25 cellular contexts compared by ENCODE assay signal in genomic region chr7:92400013-92400412, GRCh38.
"Had no signal": no experiment of that assay in that cellular context is flagged by ENCODE, and none has a peak within 500 bp of the region (broad histone marks: within the 10 kb centered on the region; RNA-seq: fewer than 3 reads in every experiment).

No MANE protein-coding gene starts in this region.

- DNase-seq: activated CD4-positive, alpha-beta T cell treated with anti-CD3 and anti-CD28 coated beads, Interleukin-2, amount 10 ng/mL, durations not matched to agents 24 days and 14 days; activated CD4-positive, alpha-beta T cell treated with anti-CD3 and anti-CD28 coated beads, Interleukin-2, amount 50 U/mL, for 4 hours; activated CD8-positive, alpha-beta T cell treated with anti-CD3 and anti-CD28 coated beads for 36 hours; activated effector memory CD4-positive, alpha-beta T cell treated with anti-CD3 and anti-CD28 coated beads, Interleukin-2, amount 50 U/mL, for 16 hours; activated naive CD4-positive, alpha-beta T cell; activated naive CD4-positive, alpha-beta T cell treated with anti-CD3 and anti-CD28 coated beads, Interleukin-2, amount 50 U/mL, for 16 hours; activated naive CD8-positive, alpha-beta T cell treated with anti-CD3 and anti-CD28 coated beads for 36 hours; activated T-cell treated with anti-CD3 and anti-CD28 coated beads, Interleukin-2, amount 50 U/mL, for 1 hour; activated T-cell treated with anti-CD3 and anti-CD28 coated beads, Interleukin-2, amount 50 U/mL, for 72 hours; amniotic stem cell; aorta; brain microvascular endothelial cell; central memory CD4-positive, alpha-beta T cell; Kasumi-1; KG1; MG63; NCI-H1048; NCI-H1105 treated with DMSO at 0.1 percent for 48 hours; NCI-H1694; NCI-H226; NCI-H446 treated with DMSO at 0.1 percent for 48 hours; NCI-H524; Right ventricle myocardium superior had no signal

- H3K27ac Mint-ChIP-seq: activated CD4-positive, alpha-beta T cell treated with anti-CD3 and anti-CD28 coated beads, Interleukin-2, amount 10 ng/mL, durations not matched to agents 24 days and 14 days; activated CD8-positive, alpha-beta T cell treated with anti-CD3 and anti-CD28 coated beads for 36 hours; activated naive CD8-positive, alpha-beta T cell treated with anti-CD3 and anti-CD28 coated beads for 36 hours; activated T-cell treated with anti-CD3 and anti-CD28 coated beads, Interleukin-2, amount 50 U/mL, for 72 hours; activated T-helper 17 cell treated with anti-CD3 and anti-CD28 coated beads, Interleukin-2, amount 50 U/mL, for 72 hours; T-helper 2 cell treated with Interferon-gamma antibody and Interleukin-4, amounts not matched to agents 5 μg/mL and 100 μg/mL, for 36 hours had no signal

- H3K27ac ChIP-seq: brain microvascular endothelial cell had no signal

- H3K4me3 Mint-ChIP-seq: activated CD4-positive, alpha-beta T cell treated with anti-CD3 and anti-CD28 coated beads, Interleukin-2, amount 10 ng/mL, durations not matched to agents 24 days and 14 days; activated CD8-positive, alpha-beta T cell treated with anti-CD3 and anti-CD28 coated beads for 36 hours; activated naive CD8-positive, alpha-beta T cell treated with anti-CD3 and anti-CD28 coated beads for 36 hours; activated T-cell treated with anti-CD3 and anti-CD28 coated beads, Interleukin-2, amount 50 U/mL, for 72 hours; activated T-helper 17 cell treated with anti-CD3 and anti-CD28 coated beads, Interleukin-2, amount 50 U/mL, for 72 hours; T-helper 2 cell treated with Interferon-gamma antibody and Interleukin-4, amounts not matched to agents 5 μg/mL and 100 μg/mL, for 36 hours had no signal

- H3K27me3 ChIP-seq: brain microvascular endothelial cell, MG63 had no signal

- H3K9me3 ChIP-seq: MG63 had no signal

- H3K4me3 ChIP-seq: MG63 had no signal

- H3K27me3 Mint-ChIP-seq: activated CD4-positive, alpha-beta T cell treated with anti-CD3 and anti-CD28 coated beads, Interleukin-2, amount 10 ng/mL, durations not matched to agents 24 days and 14 days; activated CD8-positive, alpha-beta T cell treated with anti-CD3 and anti-CD28 coated beads for 36 hours; activated naive CD8-positive, alpha-beta T cell treated with anti-CD3 and anti-CD28 coated beads for 36 hours; activated T-helper 17 cell treated with anti-CD3 and anti-CD28 coated beads, Interleukin-2, amount 50 U/mL, for 72 hours had no signal

- H3K9me3 Mint-ChIP-seq: activated CD4-positive, alpha-beta T cell treated with anti-CD3 and anti-CD28 coated beads, Interleukin-2, amount 10 ng/mL, durations not matched to agents 24 days and 14 days; activated CD8-positive, alpha-beta T cell treated with anti-CD3 and anti-CD28 coated beads for 36 hours; activated naive CD8-positive, alpha-beta T cell treated with anti-CD3 and anti-CD28 coated beads for 36 hours; activated T-cell treated with anti-CD3 and anti-CD28 coated beads, Interleukin-2, amount 50 U/mL, for 72 hours; activated T-helper 17 cell treated with anti-CD3 and anti-CD28 coated beads, Interleukin-2, amount 50 U/mL, for 72 hours; T-helper 2 cell treated with Interferon-gamma antibody and Interleukin-4, amounts not matched to agents 5 μg/mL and 100 μg/mL, for 36 hours had no signal

- ATAC-seq: activated CD8-positive, alpha-beta T cell treated with anti-CD3 and anti-CD28 coated beads for 36 hours; activated T-cell treated with anti-CD3 and anti-CD28 coated beads, Interleukin-2, amount 50 U/mL, for 72 hours; activated T-helper 17 cell treated with anti-CD3 and anti-CD28 coated beads, Interleukin-2, amount 50 U/mL, for 72 hours had no signal
